ENCODE assay signal across 25 cellular contexts in the genomic region with DNA sequence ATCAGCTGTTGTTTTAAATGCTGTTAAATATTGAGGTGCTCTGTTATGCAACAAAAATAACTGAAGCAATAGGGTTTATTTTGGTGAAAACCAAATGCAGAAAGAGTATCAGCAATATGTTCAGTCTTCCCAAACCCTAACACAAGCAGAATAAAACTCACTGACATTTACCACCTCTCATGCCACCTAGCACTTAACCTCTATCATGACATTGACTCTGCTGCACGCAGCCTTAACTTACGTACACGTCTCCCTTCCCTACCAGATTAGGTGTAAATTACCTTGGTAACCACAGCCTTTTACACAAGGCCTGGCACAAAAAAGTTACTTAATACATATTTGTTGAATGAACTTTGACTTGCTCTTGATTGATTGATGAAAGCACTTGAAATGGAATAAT. TPM values are rescaled to one million over a fixed set of nuclear protein-coding genes. Genes with fewer than 3 reads are reported as not detected.
A peak's percentile ranks its signal among the peaks of the same experiment; 100 is the strongest.
DNase-seq lines count a peak whose midpoint lies in the region; ATAC-seq, FAIRE-seq and TF ChIP-seq lines count a peak whose summit lies in the region.
"Had no signal": no experiment of that assay in that cellular context is flagged by ENCODE, and none has a peak within 500 bp of the region (broad histone marks: within the 10 kb centered on the region; RNA-seq: fewer than 3 reads in every experiment).

No MANE protein-coding gene starts in this region.

- DNase-seq in left ventricle myocardium superior (no peak), Right ventricle myocardium inferior (ENCODE audit: missing footprints) (no peak), bronchial epithelial cell (ENCODE audit: low read depth) (no peak), NCI-H82 (lab: John Stamatoyannopoulos, UW) (no peak), HCEC 1CT (no peak), body of pancreas (no peak)
- DNase-seq: 8988T; ACHN; AML-193; BE2C; Calu3; CD4-positive, alpha-beta memory T cell; COR-L47; DMS53; DMS79 treated with DMSO at 0.1 percent for 48 hours; GF-D8; GM23248; H7 had no signal

- no peak for TF ChIP-seq CTCF in VCaP (conservative IDR thresholded peaks at IDR 0.05)
- TF ChIP-seq CTCF in bronchial epithelial cell (IDR thresholded peaks at IDR 0.05; ENCODE audit: insufficient read depth, low read length, severe bottlenecking), result no peak
- TF ChIP-seq CTCF in body of pancreas (IDR thresholded peaks at IDR 0.05), result no peak

- H3K36me3 ChIP-seq in bronchial epithelial cell (ENCODE audit: control insufficient read depth, insufficient read depth, low read length) (no peaks in the 10 kb centered on the region), body of pancreas (replicated peaks in 1 of 2; ENCODE audit: insufficient read depth in 1 of 2, low read depth in 2 of 2) (no peaks in the 10 kb centered on the region)
- H3K36me3 ChIP-seq: BE2C; BLaER1 treated with 17β-estradiol and CSF1 and Interleukin-3, amounts not matched to agents 10 nM and 100 nM had no signal

- H3K4me3 ChIP-seq in bronchial epithelial cell (ENCODE audit: low read depth, low read length) (no peak overlapping the region), body of pancreas (no peak overlapping the region)
- H3K4me3 ChIP-seq: A549; BLaER1 treated with 17β-estradiol and CSF1 and Interleukin-3, amounts not matched to agents 10 nM and 100 nM; GM23248 had no signal

- ATAC-seq in left ventricle myocardium superior, result peak; percentile 54
- no peak for ATAC-seq in Right ventricle myocardium inferior
- no peak for ATAC-seq in body of pancreas
- ATAC-seq: A549, HCT116 had no signal

- H3K4me1 ChIP-seq in body of pancreas, result no peaks in the 10 kb centered on the region
- H3K4me1 ChIP-seq: A549, BE2C had no signal

- 59 to 66% methylated on average over 3 of the region's 3 CpGs for WGBS in body of pancreas, 2 donors

- peak overlapping the region; percentile 83 for H3K27ac ChIP-seq in VCaP
- no peak overlapping the region for H3K27ac ChIP-seq in body of pancreas
- H3K27ac ChIP-seq: A549; BLaER1 treated with 17β-estradiol and CSF1 and Interleukin-3, amounts not matched to agents 10 nM and 100 nM; GM23248 had no signal

- intact Hi-C loops in left ventricle myocardium superior (cut with micrococcal nuclease), result no loop called here
- intact Hi-C loops in Right ventricle myocardium inferior (cut with DNase I), result no loop called here
- intact Hi-C loops in body of pancreas (cut with DNase I), result no loop called here

- H3K27me3 ChIP-seq in bronchial epithelial cell (ENCODE audit: control insufficient read depth, insufficient read depth, low read length), result no peaks in the 10 kb centered on the region
- no peaks in the 10 kb centered on the region for H3K27me3 ChIP-seq in body of pancreas
- H3K27me3 ChIP-seq: BLaER1 treated with 17β-estradiol and CSF1 and Interleukin-3, amounts not matched to agents 10 nM and 100 nM had no signal

- no peak for TF ChIP-seq POLR2A in body of pancreas (IDR thresholded peaks at IDR 0.05)

- H3K9me3 ChIP-seq in body of pancreas, result no peaks in the 10 kb centered on the region
- H3K9me3 ChIP-seq: A549; BE2C; BLaER1 treated with 17β-estradiol and CSF1 and Interleukin-3, amounts not matched to agents 10 nM and 100 nM had no signal

- FAIRE-seq in bronchial epithelial cell (lab: Jason Lieb, UNC), result peak; percentile 28
- FAIRE-seq: A549, GM12892, GM19239, H1 had no signal

RNA-seq across cellular contexts. Expression of gene AKAP1, which starts 9.9 kb away (rescaled TPM):
- total RNA-seq in left ventricle myocardium superior, result 282 TPM
- total RNA-seq in Right ventricle myocardium inferior, result 226 TPM
- total RNA-seq in bronchial epithelial cell, result 20.4 and 30.0 TPM in 2 replicates
- total RNA-seq in body of pancreas, result 10 to 100 TPM; 24.4 to 48.5 TPM
